Comparison of ENCODE assay signal across 16 cellular contexts in genomic region chr21:44519346-44520325, GRCh38. TPM values are rescaled to one million over a fixed set of nuclear protein-coding genes. Genes with fewer than 3 reads are reported as not detected.
DNase-seq lines count a peak whose midpoint lies in the region; ATAC-seq and TF ChIP-seq lines count a peak whose summit lies in the region.
"Had no signal": no experiment of that assay in that cellular context is flagged by ENCODE, and none has a peak within 500 bp of the region (broad histone marks: within the 10 kb centered on the region; RNA-seq: fewer than 3 reads in every experiment).

No MANE protein-coding gene starts in this region.

- no peak overlapping the region for H3K4me3 ChIP-seq in H7 (ENCODE audit: insufficient read depth, low read depth, low read length)
- H3K4me3 ChIP-seq: GM12878 had no signal

- no peaks in the 10 kb centered on the region for H3K36me3 ChIP-seq in H7 (replicated peaks; ENCODE audit: control insufficient read depth, insufficient read depth, low read length)

- H3K36me3 Mint-ChIP-seq in endothelial cell (ENCODE audit: low read depth, unreplicated experiment) (peaks cover 4% of the 10 kb centered on the region), nephron (ENCODE audit: low read depth) (peaks cover 4% of the 10 kb centered on the region)

- H3K27me3 ChIP-seq in H7 (ENCODE audit: control insufficient read depth, insufficient read depth, low read length), result no peaks in the 10 kb centered on the region

- H3K9me3 Mint-ChIP-seq in endothelial cell (ENCODE audit: unreplicated experiment) (no peaks in the 10 kb centered on the region), nephron (no peaks in the 10 kb centered on the region)

- H3K4me3 Mint-ChIP-seq in endothelial cell (ENCODE audit: unreplicated experiment), result peak overlapping the region; percentile 19
- H3K4me3 Mint-ChIP-seq in nephron, result peak overlapping the region in 2 of 3 experiments; percentile 39 to 42

- H3K27me3 Mint-ChIP-seq in endothelial cell (ENCODE audit: unreplicated experiment) (peaks cover 1% of the 10 kb centered on the region), nephron (ENCODE audit: low read depth) (no peaks in the 10 kb centered on the region)

- H3K27ac Mint-ChIP-seq in endothelial cell (ENCODE audit: unreplicated experiment) (no peak overlapping the region), nephron (no peak overlapping the region)

- DNase-seq in H7 (peak; percentile 50), endothelial cell (ENCODE audit: low spot score) (no peak), RPMI8226 (no peak)
- DNase-seq: AML-193, HCEC 1CT, Kasumi-1, NCI-H1930, NCI-H2171 treated with DMSO at 0.1 percent for 48 hours, NCI-H82, SIG-M5 had no signal

- TF ChIP-seq CTCF in endothelial cell (IDR thresholded peaks at IDR 0.05; ENCODE audit: unreplicated experiment) (no peak), nephron (IDR thresholded peaks at IDR 0.05; ENCODE audit: unreplicated experiment in 3 of 3) (no peak)

- H3K4me1 Mint-ChIP-seq in endothelial cell (ENCODE audit: unreplicated experiment) (no peaks in the 10 kb centered on the region), nephron (no peaks in the 10 kb centered on the region)

- no peak for ATAC-seq in HG03280 (IDR thresholded peaks at IDR 0.05; ENCODE audit: unreplicated experiment)
- ATAC-seq: GM12878, Panc1 had no signal

RNA-seq across cellular contexts. Expression of gene KRTAP10-1, which starts 20.4 kb away (rescaled TPM):
- not detected in 2 replicates for total RNA-seq in H7 (2014; rRNA removed; shearing (Covaris generic))
- not detected for total RNA-seq in endothelial cell (ENCODE audit: unreplicated experiment)
- total RNA-seq: G401, GM12878, NCI-H460 had no signal

RNA-seq across cellular contexts. Expression of gene KRTAP10-2, which starts 31.7 kb away (rescaled TPM):
- not detected in 2 replicates for total RNA-seq in H7 (2014; rRNA removed; shearing (Covaris generic))
- total RNA-seq in endothelial cell (ENCODE audit: unreplicated experiment), result not detected
- total RNA-seq: G401, GM12878, NCI-H460 had no signal

RNA-seq across cellular contexts. Expression of gene KRTAP10-3, which starts 39.0 kb away (rescaled TPM):
- not detected in 2 replicates for total RNA-seq in H7 (2014; rRNA removed; shearing (Covaris generic))
- not detected for total RNA-seq in endothelial cell (ENCODE audit: unreplicated experiment)
- total RNA-seq: G401, GM12878, NCI-H460 had no signal

RNA-seq across cellular contexts. Expression of gene KRTAP10-4, which starts 53.9 kb away (rescaled TPM):
- not detected in 2 replicates for total RNA-seq in H7 (2014; rRNA removed; shearing (Covaris generic))
- not detected for total RNA-seq in endothelial cell (ENCODE audit: unreplicated experiment)
- total RNA-seq: G401, GM12878, NCI-H460 had no signal
